16 cellular contexts compared by ENCODE assay signal in the genomic region with DNA sequence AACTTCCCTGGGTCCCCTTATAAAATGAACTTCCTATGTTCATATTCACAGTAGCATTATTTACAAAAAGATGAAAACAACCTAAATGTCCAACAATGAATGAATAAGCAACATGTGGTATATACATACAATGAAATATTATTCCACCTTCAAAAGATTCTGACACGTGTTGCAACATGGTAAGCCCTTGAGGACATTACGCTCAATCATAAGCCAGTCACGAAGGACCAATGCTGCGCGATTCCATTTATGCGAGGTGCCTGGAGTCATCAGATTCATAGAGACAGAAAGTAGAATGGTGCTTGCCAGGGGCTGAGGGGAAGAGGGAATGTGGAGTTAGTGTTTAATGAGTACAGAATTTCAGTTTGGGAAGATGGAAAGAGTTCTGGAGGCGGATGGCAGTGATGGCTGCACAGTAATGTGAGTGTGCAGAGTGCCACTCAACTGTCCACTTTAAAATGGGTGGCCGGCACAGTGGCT.
DNase-seq lines count a peak whose midpoint lies in the region; TF ChIP-seq lines count a peak whose summit lies in the region.
"Had no signal": no experiment of that assay in that cellular context is flagged by ENCODE, and none has a peak within 500 bp of the region (broad histone marks: within the 10 kb centered on the region; RNA-seq: fewer than 3 reads in every experiment).

No MANE protein-coding gene starts in this region.

- CTCF ChIA-PET in activated CD4-positive, alpha-beta T cell treated with anti-CD3 and anti-CD28 coated beads, Interleukin-2, amount 10 ng/mL, durations not matched to agents 7 days and 5 days (lab: Charles Lee) = no interaction called here

- H3K27me3 ChIP-seq in endodermal cell (ENCODE audit: control insufficient read depth, insufficient read depth, low read length, poor library complexity, severe bottlenecking) (no peaks in the 10 kb centered on the region), vagina (no peaks in the 10 kb centered on the region)

- DNase-seq in activated CD4-positive, alpha-beta T cell treated with anti-CD3 and anti-CD28 coated beads, Interleukin-2, amount 10 ng/mL, durations not matched to agents 24 days and 14 days = peak; percentile 40
- DNase-seq in activated CD4-positive, alpha-beta T cell treated with anti-CD3 and anti-CD28 coated beads, Interleukin-2, amount 10 ng/mL, durations not matched to agents 7 days and 5 days = no peak
- DNase-seq in MV-4-11 (lab: John Stamatoyannopoulos, UW) (peak; percentile 66), endodermal cell (peak; percentile 23), vagina (ENCODE audit: extremely low spot score in 2 of 2) (peak; percentile 19 to 54), ACHN (no peak), NCI-H510A treated with DMSO at 0.1 percent for 48 hours (lab: John Stamatoyannopoulos, UW) (no peak)
- DNase-seq: C1 segment of cervical spinal cord; CD4-positive, alpha-beta T cell; DMS79; H7 had no signal

- H3K9ac ChIP-seq in endodermal cell (ENCODE audit: extremely low read depth, low read length, poor library complexity, severe bottlenecking) = no peak overlapping the region

- TF ChIP-seq CTCF in endodermal cell (conservative IDR thresholded peaks at IDR 0.05) (no peak), vagina (IDR thresholded peaks at IDR 0.05) (no peak)

- H3K9me3 ChIP-seq in endodermal cell (ENCODE audit: control insufficient read depth, low read length) = no peaks in the 10 kb centered on the region
- H3K9me3 ChIP-seq in vagina = no peaks in the 10 kb centered on the region

- POLR2A ChIA-PET in activated CD4-positive, alpha-beta T cell treated with anti-CD3 and anti-CD28 coated beads, Interleukin-2, amount 10 ng/mL, durations not matched to agents 7 days and 5 days (lab: Charles Lee) = no interaction called here

- no peak overlapping the region for H3K27ac ChIP-seq in endodermal cell (ENCODE audit: low read depth, low read length)
- H3K27ac ChIP-seq in vagina = no peak overlapping the region
- H3K27ac ChIP-seq: 22Rv1, HL-60 had no signal

- H3K9me3 Mint-ChIP-seq in activated CD4-positive, alpha-beta T cell treated with anti-CD3 and anti-CD28 coated beads, Interleukin-2, amount 10 ng/mL, durations not matched to agents 24 days and 14 days = no peaks in the 10 kb centered on the region
- H3K9me3 Mint-ChIP-seq in activated CD4-positive, alpha-beta T cell treated with anti-CD3 and anti-CD28 coated beads, Interleukin-2, amount 10 ng/mL, durations not matched to agents 7 days and 5 days = no peaks in the 10 kb centered on the region
- H3K9me3 Mint-ChIP-seq in endodermal cell = peaks cover 16% of the 10 kb centered on the region
- H3K9me3 Mint-ChIP-seq: CD4-positive, alpha-beta T cell had no signal

- H3K27ac Mint-ChIP-seq in activated CD4-positive, alpha-beta T cell treated with anti-CD3 and anti-CD28 coated beads, Interleukin-2, amount 10 ng/mL, durations not matched to agents 24 days and 14 days = no peak overlapping the region
- H3K27ac Mint-ChIP-seq in activated CD4-positive, alpha-beta T cell treated with anti-CD3 and anti-CD28 coated beads, Interleukin-2, amount 10 ng/mL, durations not matched to agents 7 days and 5 days = no peak overlapping the region
- no peak overlapping the region for H3K27ac Mint-ChIP-seq in endodermal cell
- H3K27ac Mint-ChIP-seq: B cell; CD4-positive, alpha-beta T cell; GM23338 had no signal

- H3K4me1 ChIP-seq in endodermal cell (ENCODE audit: control insufficient read depth, insufficient read depth, low read length) (no peaks in the 10 kb centered on the region), vagina (no peaks in the 10 kb centered on the region)

- H3K36me3 ChIP-seq in endodermal cell (ENCODE audit: control insufficient read depth, insufficient read depth, low read length) (no peaks in the 10 kb centered on the region), vagina (no peaks in the 10 kb centered on the region)

- H3K4me3 ChIP-seq in endodermal cell (ENCODE audit: low read length) (no peak overlapping the region), vagina (no peak overlapping the region)
- H3K4me3 ChIP-seq: GM12878, GM23338 had no signal

- no peaks in the 10 kb centered on the region for H3K4me1 Mint-ChIP-seq in activated CD4-positive, alpha-beta T cell treated with anti-CD3 and anti-CD28 coated beads, Interleukin-2, amount 10 ng/mL, durations not matched to agents 24 days and 14 days
- H3K4me1 Mint-ChIP-seq in activated CD4-positive, alpha-beta T cell treated with anti-CD3 and anti-CD28 coated beads, Interleukin-2, amount 10 ng/mL, durations not matched to agents 7 days and 5 days = no peaks in the 10 kb centered on the region
- no peaks in the 10 kb centered on the region for H3K4me1 Mint-ChIP-seq in endodermal cell
- H3K4me1 Mint-ChIP-seq: B cell, GM23338 had no signal

- no peaks in the 10 kb centered on the region for H3K36me3 Mint-ChIP-seq in activated CD4-positive, alpha-beta T cell treated with anti-CD3 and anti-CD28 coated beads, Interleukin-2, amount 10 ng/mL, durations not matched to agents 24 days and 14 days (ENCODE audit: low read depth)
- H3K36me3 Mint-ChIP-seq in activated CD4-positive, alpha-beta T cell treated with anti-CD3 and anti-CD28 coated beads, Interleukin-2, amount 10 ng/mL, durations not matched to agents 7 days and 5 days (ENCODE audit: low read depth) = no peaks in the 10 kb centered on the region
- no peaks in the 10 kb centered on the region for H3K36me3 Mint-ChIP-seq in endodermal cell (ENCODE audit: low read depth)

- WGBS in endodermal cell (ENCODE audit: insufficient coverage in 1 of 2, insufficient read length in 1 of 2), 2 experiments = 93 to 94% methylated on average over 8 of the region's 8 CpGs

- in situ Hi-C loops in ACHN (cut with HindIII; ENCODE audit: low pct_ligation_motif_present, low pct_unique_long_range_greater_than_20kb, low sequenced_read_pairs) = no loop called here

- H3K27me3 Mint-ChIP-seq in activated CD4-positive, alpha-beta T cell treated with anti-CD3 and anti-CD28 coated beads, Interleukin-2, amount 10 ng/mL, durations not matched to agents 24 days and 14 days = peaks cover 13% of the 10 kb centered on the region
- H3K27me3 Mint-ChIP-seq in activated CD4-positive, alpha-beta T cell treated with anti-CD3 and anti-CD28 coated beads, Interleukin-2, amount 10 ng/mL, durations not matched to agents 7 days and 5 days = peaks cover 14% of the 10 kb centered on the region
- H3K27me3 Mint-ChIP-seq in endodermal cell (ENCODE audit: insufficient read depth) = peaks cover 5% of the 10 kb centered on the region

- no peak overlapping the region for H3K4me3 Mint-ChIP-seq in activated CD4-positive, alpha-beta T cell treated with anti-CD3 and anti-CD28 coated beads, Interleukin-2, amount 10 ng/mL, durations not matched to agents 24 days and 14 days
- no peak overlapping the region for H3K4me3 Mint-ChIP-seq in activated CD4-positive, alpha-beta T cell treated with anti-CD3 and anti-CD28 coated beads, Interleukin-2, amount 10 ng/mL, durations not matched to agents 7 days and 5 days
- H3K4me3 Mint-ChIP-seq in endodermal cell = no peak overlapping the region
- H3K4me3 Mint-ChIP-seq: B cell; CD4-positive, alpha-beta T cell; GM23338 had no signal

- intact Hi-C loops in activated CD4-positive, alpha-beta T cell treated with anti-CD3 and anti-CD28 coated beads, Interleukin-2, amount 10 ng/mL, durations not matched to agents 24 days and 14 days (cut with micrococcal nuclease) = no loop called here
- intact Hi-C loops in vagina (cut with DNase I) = no loop called here

- TF ChIP-seq POLR2A in vagina (IDR thresholded peaks at IDR 0.05) = no peak

Comparison
In these comparisons a context has a peak if more than half of its experiments do, and no peak if none do; other contexts are left out.
1. DNase-seq: peak in activated CD4-positive, alpha-beta T cell treated with anti-CD3 and anti-CD28 coated beads, Interleukin-2, amount 10 ng/mL, durations not matched to agents 24 days and 14 days (single experiment), MV-4-11 (single experiment), endodermal cell (single experiment) and vagina (2 of 2); none in activated CD4-positive, alpha-beta T cell treated with anti-CD3 and anti-CD28 coated beads, Interleukin-2, amount 10 ng/mL, durations not matched to agents 7 days and 5 days (single experiment), ACHN (single experiment) and NCI-H510A treated with DMSO at 0.1 percent for 48 hours (single experiment).